Comparison of ENCODE assay signal across 24 cellular contexts in genomic region chr5:92659246-92659645, GRCh38.
"Had no signal": no experiment of that assay in that cellular context is flagged by ENCODE, and none has a peak within 500 bp of the region (broad histone marks: within the 10 kb centered on the region; RNA-seq: fewer than 3 reads in every experiment).

No MANE protein-coding gene starts in this region.

- H3K79me2 ChIP-seq: hepatocyte had no signal

- H3K4me1 ChIP-seq: esophagus squamous epithelium, foreskin keratinocyte, pancreas, right lobe of liver, spleen, stomach had no signal

- H3K36me3 ChIP-seq: esophagus squamous epithelium, pancreas, right lobe of liver, spleen, stomach, thoracic aorta had no signal

- H3K9me3 ChIP-seq: esophagus squamous epithelium, pancreas, right lobe of liver, spleen, stomach, thoracic aorta had no signal

- DNase-seq: effector memory CD8-positive, alpha-beta T cell; esophagus squamous epithelium; foreskin keratinocyte; head of caudate nucleus; kidney; left colon; left ventricle myocardium superior; mesenchymal stem cell; midbrain; pancreas; right lobe of liver; spleen; stimulated activated CD4-positive, alpha-beta T cell treated with anti-CD3 and anti-CD28 coated beads, Interleukin-15, amount 100 ng/mL, for 24 hours; stimulated activated CD4-positive, alpha-beta T cell treated with anti-CD3 and anti-CD28 coated beads, Interleukin-1b, Interleukin-23, amount 100 ng/mL, for 48 hours; stimulated activated CD4-positive, alpha-beta T cell treated with anti-CD3 and anti-CD28 coated beads, Interleukin-4, amount 100 ng/mL, for 4 hours; stimulated activated naive B cell treated with anti-CD40 and anti-IgM and Interleukin-4, amounts not matched to agents 10 μg/mL and 1 μg/mL and 100 μg/mL, for 72 hours; stomach; substantia nigra; trophoblast cell had no signal

- H3K4me3 Mint-ChIP-seq: effector memory CD8-positive, alpha-beta T cell; natural killer cell treated with Interleukin-12 subunit alpha and Interleukin-12 subunit beta and Interleukin-15 and Interleukin-18, amount 100 ng/mL, for 72 hours; stimulated activated naive B cell treated with anti-CD40 and anti-IgM and Interleukin-4, amounts not matched to agents 10 μg/mL and 1 μg/mL and 100 μg/mL, for 72 hours had no signal

- H3K4me3 ChIP-seq: esophagus squamous epithelium, hepatocyte, lung, pancreas, right lobe of liver, spleen, stomach, thoracic aorta had no signal

- H2AFZ ChIP-seq: hepatocyte had no signal

- H3K4me2 ChIP-seq: hepatocyte had no signal

- H3K27ac ChIP-seq: esophagus squamous epithelium, foreskin keratinocyte, hepatocyte, pancreas, right lobe of liver, spleen, stomach, thoracic aorta had no signal

- H3K36me3 Mint-ChIP-seq: natural killer cell treated with Interleukin-12 subunit alpha and Interleukin-12 subunit beta and Interleukin-15 and Interleukin-18, amount 100 ng/mL, for 72 hours; stimulated activated naive B cell treated with anti-CD40 and anti-IgM and Interleukin-4, amounts not matched to agents 10 μg/mL and 1 μg/mL and 100 μg/mL, for 72 hours had no signal

- H3K27me3 ChIP-seq: esophagus squamous epithelium, hepatocyte, pancreas, right lobe of liver, spleen, stomach had no signal

- ATAC-seq: effector memory CD8-positive, alpha-beta T cell; foreskin keratinocyte; left colon; left ventricle myocardium superior; natural killer cell treated with Interleukin-12 subunit alpha and Interleukin-12 subunit beta and Interleukin-15 and Interleukin-18, amount 100 ng/mL, for 72 hours; pancreas; right lobe of liver; stimulated activated naive B cell treated with anti-CD40 and anti-IgM and Interleukin-4, amounts not matched to agents 10 μg/mL and 1 μg/mL and 100 μg/mL, for 72 hours had no signal

- H3K27me3 Mint-ChIP-seq: effector memory CD8-positive, alpha-beta T cell; natural killer cell treated with Interleukin-12 subunit alpha and Interleukin-12 subunit beta and Interleukin-15 and Interleukin-18, amount 100 ng/mL, for 72 hours; progenitor cell of endocrine pancreas; stimulated activated naive B cell treated with anti-CD40 and anti-IgM and Interleukin-4, amounts not matched to agents 10 μg/mL and 1 μg/mL and 100 μg/mL, for 72 hours had no signal

- H3K27ac Mint-ChIP-seq: effector memory CD8-positive, alpha-beta T cell; natural killer cell treated with Interleukin-12 subunit alpha and Interleukin-12 subunit beta and Interleukin-15 and Interleukin-18, amount 100 ng/mL, for 72 hours; progenitor cell of endocrine pancreas; stimulated activated naive B cell treated with anti-CD40 and anti-IgM and Interleukin-4, amounts not matched to agents 10 μg/mL and 1 μg/mL and 100 μg/mL, for 72 hours had no signal

- H3K4me1 Mint-ChIP-seq: stimulated activated naive B cell treated with anti-CD40 and anti-IgM and Interleukin-4, amounts not matched to agents 10 μg/mL and 1 μg/mL and 100 μg/mL, for 72 hours had no signal
